Comparison of ENCODE assay signal across 11 cellular contexts in genomic region chr6:159595173-159595572, GRCh38.
DNase-seq lines count a peak whose midpoint lies in the region; ATAC-seq and TF ChIP-seq lines count a peak whose summit lies in the region.
"Had no signal": no experiment of that assay in that cellular context is flagged by ENCODE, and none has a peak within 500 bp of the region (broad histone marks: within the 10 kb centered on the region; RNA-seq: fewer than 3 reads in every experiment).

No MANE protein-coding gene starts in this region.

- H3K4me1 ChIP-seq in heart right ventricle = peaks cover 0 to 14% (median 4%) of the 10 kb centered on the region in 9 donors
- H3K4me1 ChIP-seq in thoracic aorta (ENCODE audit: control insufficient read depth in 1 of 2, low read depth in 2 of 2) = peaks cover 5 to 26% of the 10 kb centered on the region in 2 donors

- H3K4me3 ChIP-seq in heart right ventricle = no peak overlapping the region
- peak overlapping the region; percentile 48 for H3K4me3 ChIP-seq in thoracic aorta

- peak; percentile 34 to 81 for ATAC-seq in left cardiac atrium
- ATAC-seq in heart right ventricle = no peak
- peak; percentile 87 for ATAC-seq in thoracic aorta (ENCODE audit: insufficient number of reproducible peaks, low FRiP score, low read depth)
- ATAC-seq: CD8-positive, alpha-beta T cell had no signal

- H3K9me3 ChIP-seq in heart right ventricle (no peaks in the 10 kb centered on the region), thoracic aorta (no peaks in the 10 kb centered on the region)

- TF ChIP-seq CTCF in heart right ventricle (IDR thresholded peaks at IDR 0.05) = no peak
- TF ChIP-seq CTCF in thoracic aorta (IDR thresholded peaks at IDR 0.05) = no peak

- intact Hi-C loops in left cardiac atrium (cut with DNase I) (no loop called here), heart right ventricle (cut with DNase I) (no loop called here)
- intact Hi-C loops in activated T-helper 2 cell treated with anti-CD3 and anti-CD28 coated beads, Interferon-gamma antibody, Interleukin-2, Interleukin-4, amounts not matched to agents 10 μg/mL and 5 μg/mL and 100 μg/mL, durations not matched to agents 14 hours and 24 hours and 36 hours (cut with micrococcal nuclease) = no loop called here

- no peak overlapping the region for H3K4me3 Mint-ChIP-seq in activated T-helper 2 cell treated with anti-CD3 and anti-CD28 coated beads, Interferon-gamma antibody, Interleukin-2, Interleukin-4, amounts not matched to agents 10 μg/mL and 5 μg/mL and 100 μg/mL, durations not matched to agents 14 hours and 24 hours and 36 hours (ENCODE audit: low read depth)
- H3K4me3 Mint-ChIP-seq: CD8-positive, alpha-beta T cell had no signal

- H3K27me3 ChIP-seq in heart right ventricle = no peaks in the 10 kb centered on the region
- H3K27me3 ChIP-seq in thoracic aorta (replicated peaks; ENCODE audit: insufficient read depth) = no peaks in the 10 kb centered on the region

- 78 to 96% methylated on average over 3 of the region's 3 CpGs for WGBS in heart right ventricle, 2 donors

- peak overlapping the region in 1 of 10 donors; percentile 39 for H3K27ac ChIP-seq in heart right ventricle
- H3K27ac ChIP-seq in thoracic aorta = peak overlapping the region; percentile 86 to 88

- H3K27ac Mint-ChIP-seq in activated T-helper 2 cell treated with anti-CD3 and anti-CD28 coated beads, Interferon-gamma antibody, Interleukin-2, Interleukin-4, amounts not matched to agents 10 μg/mL and 5 μg/mL and 100 μg/mL, durations not matched to agents 14 hours and 24 hours and 36 hours = peak overlapping the region; percentile 63
- H3K27ac Mint-ChIP-seq: CD8-positive, alpha-beta T cell had no signal

- no peaks in the 10 kb centered on the region for H3K36me3 Mint-ChIP-seq in activated T-helper 2 cell treated with anti-CD3 and anti-CD28 coated beads, Interferon-gamma antibody, Interleukin-2, Interleukin-4, amounts not matched to agents 10 μg/mL and 5 μg/mL and 100 μg/mL, durations not matched to agents 14 hours and 24 hours and 36 hours (ENCODE audit: low read depth)
- H3K36me3 Mint-ChIP-seq: CD8-positive, alpha-beta T cell had no signal

- no peaks in the 10 kb centered on the region for H3K9me3 Mint-ChIP-seq in activated T-helper 2 cell treated with anti-CD3 and anti-CD28 coated beads, Interferon-gamma antibody, Interleukin-2, Interleukin-4, amounts not matched to agents 10 μg/mL and 5 μg/mL and 100 μg/mL, durations not matched to agents 14 hours and 24 hours and 36 hours
- H3K9me3 Mint-ChIP-seq: CD8-positive, alpha-beta T cell had no signal

- peaks cover 9% of the 10 kb centered on the region for H3K4me1 Mint-ChIP-seq in activated T-helper 2 cell treated with anti-CD3 and anti-CD28 coated beads, Interferon-gamma antibody, Interleukin-2, Interleukin-4, amounts not matched to agents 10 μg/mL and 5 μg/mL and 100 μg/mL, durations not matched to agents 14 hours and 24 hours and 36 hours (ENCODE audit: low read depth)

- H3K27me3 Mint-ChIP-seq in activated T-helper 2 cell treated with anti-CD3 and anti-CD28 coated beads, Interferon-gamma antibody, Interleukin-2, Interleukin-4, amounts not matched to agents 10 μg/mL and 5 μg/mL and 100 μg/mL, durations not matched to agents 14 hours and 24 hours and 36 hours (ENCODE audit: low read depth) = peaks cover 3% of the 10 kb centered on the region

- DNase-seq in left cardiac atrium (no peak), heart right ventricle (no peak), globus pallidus (ENCODE audit: low spot score) (peak; percentile 31), thoracic aorta (ENCODE audit: low spot score) (peak; percentile 20), HuH-7 (ENCODE audit: low spot score) (no peak), ureter (ENCODE audit: low spot score) (no peak)
- DNase-seq in activated T-helper 2 cell treated with anti-CD3 and anti-CD28 coated beads, Interferon-gamma antibody, Interleukin-2, Interleukin-4, amounts not matched to agents 10 μg/mL and 5 μg/mL and 100 μg/mL, durations not matched to agents 14 hours and 24 hours and 36 hours (ENCODE audit: low spot score) = no peak
- no peak for DNase-seq in stimulated activated naive CD4-positive, alpha-beta T cell treated with Interleukin-2 at 50 U/mL for 16 hours (lab: John Stamatoyannopoulos, UW)
- DNase-seq: CD8-positive, alpha-beta T cell; effector CD4-positive, alpha-beta T cell; Kasumi-1 had no signal

- no peaks in the 10 kb centered on the region for H3K36me3 ChIP-seq in heart right ventricle
- H3K36me3 ChIP-seq in thoracic aorta = no peaks in the 10 kb centered on the region

Comparison
In these comparisons a context has a peak if more than half of its experiments do, and no peak if none do; other contexts are left out.
1. ATAC-seq: peak in left cardiac atrium (2 of 2) and thoracic aorta (single experiment); none in heart right ventricle (0 of 8).
2. DNase-seq: peak in globus pallidus (single experiment) and thoracic aorta (single experiment); none in left cardiac atrium (single experiment), heart right ventricle (0 of 2), activated T-helper 2 cell treated with anti-CD3 and anti-CD28 coated beads, Interferon-gamma antibody, Interleukin-2, Interleukin-4, amounts not matched to agents 10 μg/mL and 5 μg/mL and 100 μg/mL, durations not matched to agents 14 hours and 24 hours and 36 hours (single experiment), HuH-7 (single experiment), stimulated activated naive CD4-positive, alpha-beta T cell treated with Interleukin-2 at 50 U/mL for 16 hours (single experiment) and ureter (single experiment).